Comparison of ENCODE assay signal across 13 cellular contexts in genomic region chr2:47026738-47027531, GRCh38.
A peak's percentile ranks its signal among the peaks of the same experiment; 100 is the strongest.
DNase-seq lines count a peak whose midpoint lies in the region; ATAC-seq, FAIRE-seq and TF ChIP-seq lines count a peak whose summit lies in the region.
"Had no signal": no experiment of that assay in that cellular context is flagged by ENCODE, and none has a peak within 500 bp of the region (broad histone marks: within the 10 kb centered on the region; RNA-seq: fewer than 3 reads in every experiment).

No MANE protein-coding gene starts in this region.

- H3K36me3 ChIP-seq in bronchial epithelial cell (ENCODE audit: control insufficient read depth, insufficient read depth, low read length) (peaks cover 11% of the 10 kb centered on the region), HAP-1 (replicated peaks) (peaks cover 9% of the 10 kb centered on the region)
- H3K36me3 ChIP-seq: ovary had no signal

- in situ Hi-C loops in HAP-1 (cut with MboI; ENCODE audit: low sequenced_read_pairs) = no loop called here

- H3K4me1 Mint-ChIP-seq in stimulated activated naive B cell treated with anti-CD40 and anti-IgM and Interleukin-4, amounts not matched to agents 10 μg/mL and 1 μg/mL and 100 μg/mL, for 72 hours = peaks cover 0 to 1% of the 10 kb centered on the region in 2 donors

- no peak overlapping the region for H3K4me3 ChIP-seq in bronchial epithelial cell (ENCODE audit: low read depth, low read length)
- H3K4me3 ChIP-seq in HAP-1 = no peak overlapping the region
- H3K4me3 ChIP-seq: ovary had no signal

- H3K36me3 Mint-ChIP-seq in stimulated activated naive B cell treated with anti-CD40 and anti-IgM and Interleukin-4, amounts not matched to agents 10 μg/mL and 1 μg/mL and 100 μg/mL, for 72 hours = peaks cover 65 to 66% of the 10 kb centered on the region in 2 donors

- H3K9me3 ChIP-seq in HAP-1 = no peaks in the 10 kb centered on the region
- H3K9me3 ChIP-seq: ovary had no signal

- H3K27ac Mint-ChIP-seq in stimulated activated naive B cell treated with anti-CD40 and anti-IgM and Interleukin-4, amounts not matched to agents 10 μg/mL and 1 μg/mL and 100 μg/mL, for 72 hours = peak overlapping the region; percentile 89
- H3K27ac Mint-ChIP-seq: HFFc6, mesothelial cell of epicardium had no signal

- no peaks in the 10 kb centered on the region for H3K27me3 Mint-ChIP-seq in stimulated activated naive B cell treated with anti-CD40 and anti-IgM and Interleukin-4, amounts not matched to agents 10 μg/mL and 1 μg/mL and 100 μg/mL, for 72 hours

- intact Hi-C loops in left ventricle myocardium superior (cut with micrococcal nuclease) = no loop called here

- DNase-seq in NCI-H1694 (lab: John Stamatoyannopoulos, UW) = peak; percentile 42
- DNase-seq in bronchial epithelial cell (ENCODE audit: low read depth) = peak; percentile 56
- DNase-seq in left ventricle myocardium superior = peak; percentile 63
- no peak for DNase-seq in stimulated activated naive B cell treated with anti-CD40 and anti-IgM and Interleukin-4, amounts not matched to agents 10 μg/mL and 1 μg/mL and 100 μg/mL, for 72 hours
- no peak for DNase-seq in NCI-H510A (lab: John Stamatoyannopoulos, UW)
- DNase-seq in HAP-1 (ENCODE audit: low spot score in 2 of 2) = no peak
- DNase-seq in stimulated activated CD4-positive, alpha-beta T cell treated with anti-CD3 and anti-CD28 coated beads, Interleukin-12 subunit alpha, Interleukin-12 subunit beta, amount 100 ng/mL, for 4 hours = no peak
- DNase-seq: activated naive CD4-positive, alpha-beta T cell treated with Interleukin-2 at 50 U/mL for 16 hours; DMS79; HFFc6 had no signal

- FAIRE-seq in bronchial epithelial cell (lab: Jason Lieb, UNC) = peak; percentile 81

- no peak overlapping the region for H3K4me3 Mint-ChIP-seq in stimulated activated naive B cell treated with anti-CD40 and anti-IgM and Interleukin-4, amounts not matched to agents 10 μg/mL and 1 μg/mL and 100 μg/mL, for 72 hours
- H3K4me3 Mint-ChIP-seq: HFFc6, mesothelial cell of epicardium had no signal

- H3K27me3 ChIP-seq in bronchial epithelial cell (ENCODE audit: control insufficient read depth, insufficient read depth, low read length) = no peaks in the 10 kb centered on the region
- no peaks in the 10 kb centered on the region for H3K27me3 ChIP-seq in HAP-1 (ENCODE audit: low read depth)
- H3K27me3 ChIP-seq: ovary had no signal

- H3K9me3 Mint-ChIP-seq in stimulated activated naive B cell treated with anti-CD40 and anti-IgM and Interleukin-4, amounts not matched to agents 10 μg/mL and 1 μg/mL and 100 μg/mL, for 72 hours = no peaks in the 10 kb centered on the region
- H3K9me3 Mint-ChIP-seq: HFFc6, mesothelial cell of epicardium had no signal

- H3K4me1 ChIP-seq in HAP-1 = no peaks in the 10 kb centered on the region

- ATAC-seq in left ventricle myocardium superior = peak; percentile 60
- ATAC-seq in stimulated activated naive B cell treated with anti-CD40 and anti-IgM and Interleukin-4, amounts not matched to agents 10 μg/mL and 1 μg/mL and 100 μg/mL, for 72 hours (replicated peaks) = no peak
- no peak for ATAC-seq in HG02840 (IDR thresholded peaks at IDR 0.05; ENCODE audit: low FRiP score, unreplicated experiment)

- TF ChIP-seq CTCF in bronchial epithelial cell (IDR thresholded peaks at IDR 0.05; ENCODE audit: insufficient read depth, low read length, severe bottlenecking) = no peak

Comparison
In these comparisons a context has a peak if more than half of its experiments do, and no peak if none do; other contexts are left out.
1. DNase-seq: peak in NCI-H1694 (single experiment), bronchial epithelial cell (single experiment) and left ventricle myocardium superior (single experiment); none in stimulated activated naive B cell treated with anti-CD40 and anti-IgM and Interleukin-4, amounts not matched to agents 10 μg/mL and 1 μg/mL and 100 μg/mL, for 72 hours (single experiment), NCI-H510A (single experiment), HAP-1 (0 of 2) and stimulated activated CD4-positive, alpha-beta T cell treated with anti-CD3 and anti-CD28 coated beads, Interleukin-12 subunit alpha, Interleukin-12 subunit beta, amount 100 ng/mL, for 4 hours (single experiment).